Comparison of ENCODE assay signal across 8 cellular contexts in the genomic region with DNA sequence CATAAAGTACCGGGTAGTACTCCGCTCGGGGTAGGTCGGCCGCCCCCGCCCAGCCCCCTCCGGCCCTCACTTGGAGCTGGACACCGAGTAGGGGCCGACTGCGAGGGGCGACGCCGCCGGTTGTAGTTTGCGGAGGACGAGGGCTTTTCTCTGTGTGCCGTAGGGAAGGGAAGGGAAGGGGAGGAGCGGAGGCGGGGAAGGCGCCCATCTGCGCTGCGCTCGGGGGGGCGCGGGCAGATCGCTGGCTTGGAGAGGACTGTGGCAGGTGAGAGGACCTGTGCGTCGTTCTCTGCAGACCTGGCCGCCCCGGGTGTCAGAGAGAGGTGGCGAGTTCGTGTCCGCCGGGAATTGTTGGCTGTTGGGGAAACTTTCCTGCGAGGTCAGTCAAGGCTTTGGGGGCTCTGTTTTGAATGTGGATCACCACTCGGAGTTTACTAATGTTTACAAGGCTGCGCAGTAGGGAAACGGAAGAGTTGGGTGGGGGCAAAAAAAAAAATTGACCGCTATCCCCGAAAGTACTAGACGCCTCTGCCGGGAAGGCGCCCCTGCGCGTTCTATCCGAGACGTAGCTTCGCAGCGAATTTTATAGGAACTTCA.
DNase-seq lines count a peak whose midpoint lies in the region; ATAC-seq and TF ChIP-seq lines count a peak whose summit lies in the region.

No MANE protein-coding gene starts in this region.

- H3K4me1 Mint-ChIP-seq in stimulated activated naive CD8-positive, alpha-beta T cell treated with anti-CD3 and anti-CD28 coated beads, Interleukin-15, amount 100 ng/mL, for 72 hours = peaks cover 31% of the 10 kb centered on the region

- H3K36me3 ChIP-seq in GM06990 (ENCODE audit: control insufficient read depth, insufficient read depth, low read length) (peaks cover 8% of the 10 kb centered on the region), muscle layer of colon (ENCODE audit: insufficient read depth, low read length) (no peaks in the 10 kb centered on the region)

- H3K4me3 ChIP-seq in GM06990 (replicated peaks; ENCODE audit: low read depth, low read length) = peak overlapping the region; percentile 82
- H3K4me3 ChIP-seq in epithelial cell of esophagus (ENCODE audit: low read length) = peak overlapping the region; percentile 72
- peak overlapping the region; percentile 89 to 93 for H3K4me3 ChIP-seq in muscle layer of colon (ENCODE audit: low read depth in 1 of 2, low read length in 2 of 2)

- peaks cover 21% of the 10 kb centered on the region for H3K4me1 ChIP-seq in muscle layer of colon (ENCODE audit: insufficient read depth, low read length)

- H3K27me3 ChIP-seq in GM06990 (replicated peaks; ENCODE audit: control insufficient read depth, insufficient read depth, low read length) (no peaks in the 10 kb centered on the region), muscle layer of colon (ENCODE audit: control insufficient read depth in 1 of 2, insufficient read depth in 2 of 2, low read length in 2 of 2) (no peaks in the 10 kb centered on the region)

- TF ChIP-seq CTCF in GM06990 (IDR thresholded peaks at IDR 0.05; ENCODE audit: insufficient read depth, low read length, poor library complexity, severe bottlenecking) (no peak), epithelial cell of esophagus (IDR thresholded peaks at IDR 0.05; ENCODE audit: insufficient read depth, low read depth, low read length, missing control alignments) (no peak)

- DNase-seq in GM06990 (ENCODE audit: extremely low read depth, insufficient read length) = no peak
- peak; percentile 75 for DNase-seq in NCI-H146 treated with DMSO at 0.1 percent for 48 hours (lab: John Stamatoyannopoulos, UW; ENCODE audit: unreplicated experiment)
- peak; percentile 22 to 23 for DNase-seq in activated CD4-positive, alpha-beta T cell treated with anti-CD3 and anti-CD28 coated beads, Interleukin-2, amount 50 U/mL, for 4 hours
- DNase-seq in epithelial cell of esophagus (ENCODE audit: low read depth) = peak; percentile 53
- peak in 1 of 2 donors; percentile 60 for DNase-seq in stimulated activated naive CD8-positive, alpha-beta T cell treated with anti-CD3 and anti-CD28 coated beads, Interleukin-15, amount 100 ng/mL, for 72 hours

- H3K9me3 Mint-ChIP-seq in stimulated activated naive CD8-positive, alpha-beta T cell treated with anti-CD3 and anti-CD28 coated beads, Interleukin-15, amount 100 ng/mL, for 72 hours = no peaks in the 10 kb centered on the region

- H3K27ac ChIP-seq in muscle layer of colon (ENCODE audit: low read depth, low read length) = peak overlapping the region; percentile 89

- H3K4me3 Mint-ChIP-seq in stimulated activated naive CD8-positive, alpha-beta T cell treated with anti-CD3 and anti-CD28 coated beads, Interleukin-15, amount 100 ng/mL, for 72 hours = peak overlapping the region; percentile 98 to 99

- H3K27me3 Mint-ChIP-seq in stimulated activated naive CD8-positive, alpha-beta T cell treated with anti-CD3 and anti-CD28 coated beads, Interleukin-15, amount 100 ng/mL, for 72 hours = no peaks in the 10 kb centered on the region

- peak overlapping the region; percentile 86 for H3K9ac ChIP-seq in muscle layer of colon (ENCODE audit: low read length)

- H3K9me3 ChIP-seq in muscle layer of colon (ENCODE audit: low read length) = no peaks in the 10 kb centered on the region

- peak overlapping the region; percentile 95 to 99 for H3K27ac Mint-ChIP-seq in stimulated activated naive CD8-positive, alpha-beta T cell treated with anti-CD3 and anti-CD28 coated beads, Interleukin-15, amount 100 ng/mL, for 72 hours

- no peak for ATAC-seq in stimulated activated naive CD8-positive, alpha-beta T cell treated with anti-CD3 and anti-CD28 coated beads, Interleukin-15, amount 100 ng/mL, for 72 hours
- ATAC-seq in HG02885 (IDR thresholded peaks at IDR 0.05; ENCODE audit: poor library complexity, unreplicated experiment) (no peak), HG03135 (IDR thresholded peaks at IDR 0.05; ENCODE audit: unreplicated experiment) (no peak)
